ENCODE assay signal across 1 cellular context in genomic region chr20:3172933-3173581, GRCh38.
TF ChIP-seq lines count a peak whose summit lies in the region.

Gene LZTS3, minus strand, starts transcription at chr20:3173549. Its CDS starts 6,386 bp downstream, at chr20:3167163.

TF ChIP-seq in HepG2, 621 proteins besides CTCF, POLR2A, EP300 and RAD21 (continued from another document and continues in another):
- TF ChIP-seq, protein P1, sequence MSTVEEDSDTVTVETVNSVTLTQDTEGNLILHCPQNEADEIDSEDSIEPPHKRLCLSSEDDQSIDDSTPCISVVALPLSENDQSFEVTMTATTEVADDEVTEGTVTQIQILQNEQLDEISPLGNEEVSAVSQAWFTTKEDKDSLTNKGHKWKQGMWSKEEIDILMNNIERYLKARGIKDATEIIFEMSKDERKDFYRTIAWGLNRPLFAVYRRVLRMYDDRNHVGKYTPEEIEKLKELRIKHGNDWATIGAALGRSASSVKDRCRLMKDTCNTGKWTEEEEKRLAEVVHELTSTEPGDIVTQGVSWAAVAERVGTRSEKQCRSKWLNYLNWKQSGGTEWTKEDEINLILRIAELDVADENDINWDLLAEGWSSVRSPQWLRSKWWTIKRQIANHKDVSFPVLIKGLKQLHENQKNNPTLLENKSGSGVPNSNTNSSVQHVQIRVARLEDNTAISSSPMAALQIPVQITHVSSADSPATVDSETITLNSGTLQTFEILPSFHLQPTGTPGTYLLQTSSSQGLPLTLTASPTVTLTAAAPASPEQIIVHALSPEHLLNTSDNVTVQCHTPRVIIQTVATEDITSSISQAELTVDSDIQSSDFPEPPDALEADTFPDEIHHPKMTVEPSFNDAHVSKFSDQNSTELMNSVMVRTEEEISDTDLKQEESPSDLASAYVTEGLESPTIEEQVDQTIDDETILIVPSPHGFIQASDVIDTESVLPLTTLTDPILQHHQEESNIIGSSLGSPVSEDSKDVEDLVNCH (CRISPR knock-in tag; IDR thresholded peaks at IDR 0.05): no peak
- no peak for TF ChIP-seq FOXJ3 (CRISPR knock-in tag; IDR thresholded peaks at IDR 0.05; ENCODE audit: borderline replicate concordance)
- no peak for TF ChIP-seq ONECUT2 (CRISPR knock-in tag; IDR thresholded peaks at IDR 0.05)
- no peak for TF ChIP-seq ZFY (CRISPR knock-in tag; IDR thresholded peaks at IDR 0.05)
- peak; percentile 31; the same call in 1 of the 2 replicates for TF ChIP-seq RARA (CRISPR knock-in tag; IDR thresholded peaks at IDR 0.05)
- peak; percentile 73 for TF ChIP-seq ZNF724P (CRISPR knock-in tag; IDR thresholded peaks at IDR 0.05; ENCODE audit: borderline replicate concordance)
- TF ChIP-seq MXD4 (CRISPR knock-in tag; IDR thresholded peaks at IDR 0.05): no peak; the same call in 1 of the 2 replicates
- TF ChIP-seq ZNF580 (CRISPR knock-in tag; IDR thresholded peaks at IDR 0.05; ENCODE audit: borderline replicate concordance, low read depth): 0 out of 2 replicates have a peak, but pooled peaks have one; percentile 9
- TF ChIP-seq IKZF1 (IDR thresholded peaks at IDR 0.05): no peak
- no peak for TF ChIP-seq RBFOX2 (IDR thresholded peaks at IDR 0.05; ENCODE audit: low read depth, low read length)
- no peak for TF ChIP-seq NCOR1 (IDR thresholded peaks at IDR 0.05; ENCODE audit: borderline replicate concordance, low read length)
- TF ChIP-seq ZNF703 (CRISPR knock-in tag; IDR thresholded peaks at IDR 0.05; ENCODE audit: borderline replicate concordance): no peak
- TF ChIP-seq AKNA (CRISPR knock-in tag; IDR thresholded peaks at IDR 0.05; ENCODE audit: borderline replicate concordance): no peak
- no peak; the same call in 1 of the 2 replicates for TF ChIP-seq BCL3 (CRISPR knock-in tag; IDR thresholded peaks at IDR 0.05)
- TF ChIP-seq HDAC1 (CRISPR knock-in tag; IDR thresholded peaks at IDR 0.05): peak; percentile 49; the same call in 1 of the 2 replicates
- peak; percentile 12 for TF ChIP-seq TAF15 (IDR thresholded peaks at IDR 0.05; ENCODE audit: low read depth, low read length, poor library complexity, severe bottlenecking)
- TF ChIP-seq, protein P2, sequence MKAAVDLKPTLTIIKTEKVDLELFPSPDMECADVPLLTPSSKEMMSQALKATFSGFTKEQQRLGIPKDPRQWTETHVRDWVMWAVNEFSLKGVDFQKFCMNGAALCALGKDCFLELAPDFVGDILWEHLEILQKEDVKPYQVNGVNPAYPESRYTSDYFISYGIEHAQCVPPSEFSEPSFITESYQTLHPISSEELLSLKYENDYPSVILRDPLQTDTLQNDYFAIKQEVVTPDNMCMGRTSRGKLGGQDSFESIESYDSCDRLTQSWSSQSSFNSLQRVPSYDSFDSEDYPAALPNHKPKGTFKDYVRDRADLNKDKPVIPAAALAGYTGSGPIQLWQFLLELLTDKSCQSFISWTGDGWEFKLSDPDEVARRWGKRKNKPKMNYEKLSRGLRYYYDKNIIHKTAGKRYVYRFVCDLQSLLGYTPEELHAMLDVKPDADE (CRISPR knock-in tag; IDR thresholded peaks at IDR 0.05): no peak; the same call in 1 of the 2 replicates
- TF ChIP-seq POLR2AphosphoS5 (IDR thresholded peaks at IDR 0.05; ENCODE audit: low read depth, low read length): peak; percentile 24; the same call in 1 of the 2 replicates
- TF ChIP-seq TFDP1 (CRISPR knock-in tag; IDR thresholded peaks at IDR 0.05; ENCODE audit: borderline replicate concordance): no peak
- TF ChIP-seq ZNF335 (CRISPR knock-in tag; IDR thresholded peaks at IDR 0.05): no peak
- TF ChIP-seq ZNF563 (CRISPR knock-in tag; IDR thresholded peaks at IDR 0.05): no peak
- 0 out of 2 replicates have a peak, but pooled peaks have one; percentile 1 for TF ChIP-seq ZFP36L1 (CRISPR knock-in tag; IDR thresholded peaks at IDR 0.05)
- TF ChIP-seq PTBP1 (IDR thresholded peaks at IDR 0.05; ENCODE audit: low read depth, low read length, poor library complexity, severe bottlenecking): peak; percentile 55
- TF ChIP-seq ELF4 (CRISPR knock-in tag; IDR thresholded peaks at IDR 0.05; ENCODE audit: borderline replicate concordance): no peak
- TF ChIP-seq ZFP90 (CRISPR knock-in tag; IDR thresholded peaks at IDR 0.05; ENCODE audit: borderline replicate concordance): peak; percentile 44; the same call in 1 of the 2 replicates
- TF ChIP-seq, protein P3, sequence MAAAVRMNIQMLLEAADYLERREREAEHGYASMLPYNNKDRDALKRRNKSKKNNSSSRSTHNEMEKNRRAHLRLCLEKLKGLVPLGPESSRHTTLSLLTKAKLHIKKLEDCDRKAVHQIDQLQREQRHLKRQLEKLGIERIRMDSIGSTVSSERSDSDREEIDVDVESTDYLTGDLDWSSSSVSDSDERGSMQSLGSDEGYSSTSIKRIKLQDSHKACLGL (CRISPR knock-in tag; IDR thresholded peaks at IDR 0.05): peak; percentile 82
- TF ChIP-seq SMAD3 (CRISPR knock-in tag; IDR thresholded peaks at IDR 0.05): no peak
- no peak for TF ChIP-seq HMGA1 (CRISPR knock-in tag; conservative IDR thresholded peaks at IDR 0.05)
- no peak for TF ChIP-seq MED8 (CRISPR knock-in tag; IDR thresholded peaks at IDR 0.05; ENCODE audit: insufficient replicate concordance)
- TF ChIP-seq, protein P4, sequence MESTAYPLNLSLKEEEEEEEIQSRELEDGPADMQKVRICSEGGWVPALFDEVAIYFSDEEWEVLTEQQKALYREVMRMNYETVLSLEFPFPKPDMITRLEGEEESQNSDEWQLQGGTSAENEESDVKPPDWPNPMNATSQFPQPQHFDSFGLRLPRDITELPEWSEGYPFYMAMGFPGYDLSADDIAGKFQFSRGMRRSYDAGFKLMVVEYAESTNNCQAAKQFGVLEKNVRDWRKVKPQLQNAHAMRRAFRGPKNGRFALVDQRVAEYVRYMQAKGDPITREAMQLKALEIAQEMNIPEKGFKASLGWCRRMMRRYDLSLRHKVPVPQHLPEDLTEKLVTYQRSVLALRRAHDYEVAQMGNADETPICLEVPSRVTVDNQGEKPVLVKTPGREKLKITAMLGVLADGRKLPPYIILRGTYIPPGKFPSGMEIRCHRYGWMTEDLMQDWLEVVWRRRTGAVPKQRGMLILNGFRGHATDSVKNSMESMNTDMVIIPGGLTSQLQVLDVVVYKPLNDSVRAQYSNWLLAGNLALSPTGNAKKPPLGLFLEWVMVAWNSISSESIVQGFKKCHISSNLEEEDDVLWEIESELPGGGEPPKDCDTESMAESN (CRISPR knock-in tag; conservative IDR thresholded peaks at IDR 0.05): no peak
- no peak for TF ChIP-seq ZNF83 (CRISPR knock-in tag; IDR thresholded peaks at IDR 0.05; ENCODE audit: borderline replicate concordance)
- TF ChIP-seq DPF2 (CRISPR knock-in tag; IDR thresholded peaks at IDR 0.05; ENCODE audit: borderline replicate concordance, low read depth): no peak
- no peak; the same call in 1 of the 2 replicates for TF ChIP-seq JDP2 (CRISPR knock-in tag; IDR thresholded peaks at IDR 0.05; ENCODE audit: borderline replicate concordance)
- TF ChIP-seq ZNF572 (CRISPR knock-in tag; IDR thresholded peaks at IDR 0.05): no peak
- no peak for TF ChIP-seq ZNF18 (CRISPR knock-in tag; IDR thresholded peaks at IDR 0.05; ENCODE audit: insufficient replicate concordance)
- no peak for TF ChIP-seq KAT2B (IDR thresholded peaks at IDR 0.05; ENCODE audit: borderline replicate concordance, low read depth, low read length)
- 0 out of 2 replicates have a peak, but pooled peaks have one; percentile 2 for TF ChIP-seq NFE2L2 (IDR thresholded peaks at IDR 0.05; ENCODE audit: low read length)
- TF ChIP-seq ZNF24 (IDR thresholded peaks at IDR 0.05): no peak
- no peak for TF ChIP-seq JARID2 (CRISPR knock-in tag; IDR thresholded peaks at IDR 0.05; ENCODE audit: insufficient replicate concordance)
- peak; percentile 2; the same call in 1 of the 2 replicates for TF ChIP-seq ZNF766 (CRISPR knock-in tag; IDR thresholded peaks at IDR 0.05; ENCODE audit: borderline replicate concordance)
- no peak for TF ChIP-seq ZNF260 (CRISPR knock-in tag; IDR thresholded peaks at IDR 0.05; ENCODE audit: borderline replicate concordance, low read depth)
- TF ChIP-seq ZNF292 (CRISPR knock-in tag; IDR thresholded peaks at IDR 0.05; ENCODE audit: borderline replicate concordance, low read depth): no peak
- no peak for TF ChIP-seq ZNF30 (CRISPR knock-in tag; IDR thresholded peaks at IDR 0.05)
- no peak for TF ChIP-seq TOE1 (CRISPR knock-in tag; IDR thresholded peaks at IDR 0.05)
- no peak; the same call in 1 of the 2 replicates for TF ChIP-seq ZNF619 (CRISPR knock-in tag; IDR thresholded peaks at IDR 0.05)
- no peak for TF ChIP-seq HNRNPL (IDR thresholded peaks at IDR 0.05; ENCODE audit: low read depth, low read length)
- no peak for TF ChIP-seq ZNF263 (CRISPR knock-in tag; IDR thresholded peaks at IDR 0.05)
- TF ChIP-seq RNF219 (CRISPR knock-in tag; IDR thresholded peaks at IDR 0.05): 0 out of 2 replicates have a peak, but pooled peaks have one; percentile 61
- no peak for TF ChIP-seq ZNF768 (CRISPR knock-in tag; IDR thresholded peaks at IDR 0.05)
- TF ChIP-seq ZNF557 (CRISPR knock-in tag; IDR thresholded peaks at IDR 0.05): no peak; the same call in 1 of the 2 replicates
- no peak for TF ChIP-seq MTF1 (CRISPR knock-in tag; IDR thresholded peaks at IDR 0.05)
- TF ChIP-seq ZFAT (CRISPR knock-in tag; conservative IDR thresholded peaks at IDR 0.05): no peak
